Comparison of ENCODE assay signal across 30 cellular contexts in the genomic region with DNA sequence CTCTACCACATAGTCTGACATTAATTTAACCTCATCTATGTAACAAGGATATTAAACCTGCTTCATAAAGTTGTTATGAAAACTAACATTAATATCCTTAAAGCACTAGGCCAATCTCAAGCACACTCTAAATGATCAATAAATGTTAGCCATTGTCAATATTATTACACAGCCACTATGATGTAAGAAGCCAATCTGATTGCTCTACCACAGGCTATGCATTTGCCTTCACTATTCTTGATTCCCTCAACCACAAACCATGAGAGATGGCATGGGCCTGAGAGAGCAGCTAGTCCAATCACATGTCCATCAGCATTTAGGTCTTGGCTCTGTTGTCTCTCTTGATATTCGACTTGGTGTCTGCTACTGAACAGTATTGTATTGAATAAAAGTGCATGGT.
"Had no signal": no experiment of that assay in that cellular context is flagged by ENCODE, and none has a peak within 500 bp of the region (broad histone marks: within the 10 kb centered on the region; RNA-seq: fewer than 3 reads in every experiment).

No MANE protein-coding gene starts in this region.

- H3K4me3 Mint-ChIP-seq: activated CD4-positive, alpha-beta T cell treated with anti-CD3 and anti-CD28 coated beads for 36 hours; activated CD8-positive, alpha-beta memory T cell treated with anti-CD3 and anti-CD28 coated beads, Interleukin-2, amount 10 ng/mL, durations not matched to agents 7 days and 5 days; activated CD8-positive, alpha-beta T cell treated with anti-CD3 and anti-CD28 coated beads, Interleukin-2, amount 10 ng/mL, durations not matched to agents 7 days and 5 days; activated naive CD4-positive, alpha-beta T cell treated with anti-CD3 and anti-CD28 coated beads, Interleukin-2, amount 50 U/mL, for 24 hours; activated naive CD8-positive, alpha-beta T cell treated with anti-CD3 and anti-CD28 coated beads, Interleukin-2, amount 50 U/mL, for 24 hours; central memory CD8-positive, alpha-beta T cell; mesothelial cell of epicardium; nephron progenitor cell; stimulated activated naive B cell treated with anti-CD40 and anti-IgM and Interleukin-4, amounts not matched to agents 10 μg/mL and 1 μg/mL and 100 μg/mL, for 72 hours had no signal

- H3K27ac ChIP-seq: breast epithelium, esophagus muscularis mucosa, foreskin keratinocyte, heart right ventricle, ovary, sigmoid colon, stomach, thyroid gland, upper lobe of left lung, vagina had no signal

- H3K36me3 ChIP-seq: breast epithelium, ovary, sigmoid colon, thyroid gland, upper lobe of left lung had no signal

- DNase-seq: activated CD4-positive, alpha-beta T cell treated with anti-CD3 and anti-CD28 coated beads for 36 hours; activated CD4-positive, CD25-positive, alpha-beta regulatory T cell; activated CD8-positive, alpha-beta memory T cell treated with anti-CD3 and anti-CD28 coated beads, Interleukin-2, amount 10 ng/mL, durations not matched to agents 7 days and 5 days; activated CD8-positive, alpha-beta T cell treated with anti-CD3 and anti-CD28 coated beads, Interleukin-2, amount 10 ng/mL, durations not matched to agents 7 days and 5 days; activated naive CD8-positive, alpha-beta T cell treated with anti-CD3 and anti-CD28 coated beads, Interleukin-2, amount 50 U/mL, for 24 hours; activated T-cell treated with anti-CD3 and anti-CD28 coated beads, Interleukin-2, amount 50 U/mL, for 48 hours; amygdala; dermis blood vessel endothelial cell; effector CD4-positive, alpha-beta T cell; foreskin keratinocyte; heart right ventricle; naive B cell; nephron progenitor cell; ovary; retina; sigmoid colon; stimulated activated CD4-positive, alpha-beta T cell treated with anti-CD3 and anti-CD28 coated beads, Interleukin-15, amount 100 ng/mL, for 24 hours; stimulated activated CD4-positive, alpha-beta T cell treated with anti-CD3 and anti-CD28 coated beads, Interleukin-2, amount 100 ng/mL, for 24 hours; stimulated activated naive B cell treated with anti-CD40 and anti-IgM and Interleukin-4, amounts not matched to agents 10 μg/mL and 1 μg/mL and 100 μg/mL, for 72 hours; stomach; thyroid gland; upper lobe of left lung had no signal

- H3K4me1 ChIP-seq: breast epithelium had no signal

- H3K9me3 Mint-ChIP-seq: activated naive CD4-positive, alpha-beta T cell treated with anti-CD3 and anti-CD28 coated beads, Interleukin-2, amount 50 U/mL, for 24 hours; activated naive CD8-positive, alpha-beta T cell treated with anti-CD3 and anti-CD28 coated beads, Interleukin-2, amount 50 U/mL, for 24 hours; activated T-helper 2 cell treated with anti-CD3 and anti-CD28 coated beads, Interferon-gamma antibody, Interleukin-2, Interleukin-4, amounts not matched to agents 10 μg/mL and 5 μg/mL and 100 μg/mL, durations not matched to agents 14 hours and 24 hours and 36 hours; central memory CD8-positive, alpha-beta T cell; mesothelial cell of epicardium; naive B cell; nephron progenitor cell; stimulated activated naive B cell treated with anti-CD40 and anti-IgM and Interleukin-4, amounts not matched to agents 10 μg/mL and 1 μg/mL and 100 μg/mL, for 72 hours had no signal

- H3K27me3 Mint-ChIP-seq: activated CD4-positive, alpha-beta T cell treated with anti-CD3 and anti-CD28 coated beads for 36 hours; activated CD8-positive, alpha-beta memory T cell treated with anti-CD3 and anti-CD28 coated beads, Interleukin-2, amount 10 ng/mL, durations not matched to agents 7 days and 5 days; activated naive CD4-positive, alpha-beta T cell treated with anti-CD3 and anti-CD28 coated beads, Interleukin-2, amount 50 U/mL, for 24 hours; activated naive CD8-positive, alpha-beta T cell treated with anti-CD3 and anti-CD28 coated beads, Interleukin-2, amount 50 U/mL, for 24 hours; central memory CD8-positive, alpha-beta T cell; naive B cell; stimulated activated naive B cell treated with anti-CD40 and anti-IgM and Interleukin-4, amounts not matched to agents 10 μg/mL and 1 μg/mL and 100 μg/mL, for 72 hours had no signal

- ATAC-seq: activated CD4-positive, alpha-beta T cell treated with anti-CD3 and anti-CD28 coated beads for 36 hours; activated CD8-positive, alpha-beta memory T cell treated with anti-CD3 and anti-CD28 coated beads, Interleukin-2, amount 10 ng/mL, durations not matched to agents 7 days and 5 days; activated CD8-positive, alpha-beta T cell treated with anti-CD3 and anti-CD28 coated beads, Interleukin-2, amount 10 ng/mL, durations not matched to agents 7 days and 5 days; activated naive CD8-positive, alpha-beta T cell treated with anti-CD3 and anti-CD28 coated beads, Interleukin-2, amount 50 U/mL, for 24 hours; foreskin keratinocyte; heart right ventricle; stimulated activated naive B cell treated with anti-CD40 and anti-IgM and Interleukin-4, amounts not matched to agents 10 μg/mL and 1 μg/mL and 100 μg/mL, for 72 hours had no signal

- H3K4me3 ChIP-seq: breast epithelium, esophagus muscularis mucosa, heart right ventricle, ovary, sigmoid colon, stomach, thyroid gland, upper lobe of left lung, vagina had no signal

- H3K9me3 ChIP-seq: breast epithelium, esophagus muscularis mucosa, heart right ventricle, ovary, sigmoid colon, stomach, thyroid gland, upper lobe of left lung, vagina had no signal

- H3K27me3 ChIP-seq: breast epithelium, esophagus muscularis mucosa, foreskin keratinocyte, heart right ventricle, ovary, sigmoid colon, stomach, thyroid gland, upper lobe of left lung, vagina had no signal

- H3K27ac Mint-ChIP-seq: activated CD4-positive, alpha-beta T cell treated with anti-CD3 and anti-CD28 coated beads for 36 hours; activated CD8-positive, alpha-beta memory T cell treated with anti-CD3 and anti-CD28 coated beads, Interleukin-2, amount 10 ng/mL, durations not matched to agents 7 days and 5 days; activated CD8-positive, alpha-beta T cell treated with anti-CD3 and anti-CD28 coated beads, Interleukin-2, amount 10 ng/mL, durations not matched to agents 7 days and 5 days; activated naive CD4-positive, alpha-beta T cell treated with anti-CD3 and anti-CD28 coated beads, Interleukin-2, amount 50 U/mL, for 24 hours; activated naive CD8-positive, alpha-beta T cell treated with anti-CD3 and anti-CD28 coated beads, Interleukin-2, amount 50 U/mL, for 24 hours; activated T-helper 2 cell treated with anti-CD3 and anti-CD28 coated beads, Interferon-gamma antibody, Interleukin-2, Interleukin-4, amounts not matched to agents 10 μg/mL and 5 μg/mL and 100 μg/mL, durations not matched to agents 14 hours and 24 hours and 36 hours; mesothelial cell of epicardium; nephron progenitor cell; progenitor cell of endocrine pancreas; stimulated activated naive B cell treated with anti-CD40 and anti-IgM and Interleukin-4, amounts not matched to agents 10 μg/mL and 1 μg/mL and 100 μg/mL, for 72 hours had no signal
